ENCODE assay signal across 10 cellular contexts in genomic region chr19:54415208-54415900, GRCh38. TPM values are rescaled to one million over a fixed set of nuclear protein-coding genes. Genes with fewer than 3 reads are reported as not detected.
DNase-seq lines count a peak whose midpoint lies in the region; ATAC-seq, FAIRE-seq and TF ChIP-seq lines count a peak whose summit lies in the region.
"Had no signal": no experiment of that assay in that cellular context is flagged by ENCODE, and none has a peak within 500 bp of the region (broad histone marks: within the 10 kb centered on the region; RNA-seq: fewer than 3 reads in every experiment).

TSS of gene TTYH1 (plus strand) at chr19:54415464. CDS start at chr19:54415553, 89 bp downstream.

- peaks cover 41% of the 10 kb centered on the region for H3K27me3 Mint-ChIP-seq in activated CD8-positive, alpha-beta memory T cell treated with anti-CD3 and anti-CD28 coated beads, Interleukin-2, amount 10 ng/mL, durations not matched to agents 7 days and 5 days

- H3K4me3 Mint-ChIP-seq in activated CD8-positive, alpha-beta memory T cell treated with anti-CD3 and anti-CD28 coated beads, Interleukin-2, amount 10 ng/mL, durations not matched to agents 7 days and 5 days: no peak within 1 kb of the TSS

- H3K4me3 ChIP-seq in left ventricle myocardium inferior: peak within 1 kb of the TSS; percentile 58
- H3K4me3 ChIP-seq: colonic mucosa had no signal

- intact Hi-C loops in left ventricle myocardium inferior (cut with micrococcal nuclease): no loop called here

- H3K36me3 ChIP-seq in left ventricle myocardium inferior: no peaks in the 10 kb centered on the region
- H3K36me3 ChIP-seq: colonic mucosa had no signal

- H3K27me3 ChIP-seq in left ventricle myocardium inferior (ENCODE audit: low read depth): peaks cover 88% of the 10 kb centered on the region

- peaks cover 18% of the 10 kb centered on the region for H3K4me1 Mint-ChIP-seq in activated CD8-positive, alpha-beta memory T cell treated with anti-CD3 and anti-CD28 coated beads, Interleukin-2, amount 10 ng/mL, durations not matched to agents 7 days and 5 days

- H3K9me3 Mint-ChIP-seq in activated CD8-positive, alpha-beta memory T cell treated with anti-CD3 and anti-CD28 coated beads, Interleukin-2, amount 10 ng/mL, durations not matched to agents 7 days and 5 days (ENCODE audit: low read depth): peaks cover 10% of the 10 kb centered on the region

- peak within 1 kb of the TSS; percentile 51 for H3K27ac ChIP-seq in left ventricle myocardium inferior (replicated peaks)
- H3K27ac ChIP-seq: colonic mucosa had no signal

- ATAC-seq in activated CD8-positive, alpha-beta memory T cell treated with anti-CD3 and anti-CD28 coated beads, Interleukin-2, amount 10 ng/mL, durations not matched to agents 7 days and 5 days: peak; percentile 24
- no peak for ATAC-seq in GM21447 (IDR thresholded peaks at IDR 0.05; ENCODE audit: unreplicated experiment)

- H3K4me1 ChIP-seq in left ventricle myocardium inferior: peaks cover 34% of the 10 kb centered on the region
- H3K4me1 ChIP-seq: colonic mucosa had no signal

- no peaks in the 10 kb centered on the region for H3K9me3 ChIP-seq in left ventricle myocardium inferior (replicated peaks)
- H3K9me3 ChIP-seq: colonic mucosa had no signal

- DNase-seq in activated CD8-positive, alpha-beta memory T cell treated with anti-CD3 and anti-CD28 coated beads, Interleukin-2, amount 10 ng/mL, durations not matched to agents 7 days and 5 days: no peak
- DNase-seq in left ventricle myocardium inferior (no peak), NCI-H1092 (lab: John Stamatoyannopoulos, UW) (no peak), HTR-8/SVneo (ENCODE audit: insufficient read length, low spot score) (no peak), UCSD-AML1 (lab: John Stamatoyannopoulos, UW; ENCODE audit: unreplicated experiment) (no peak)
- DNase-seq in stimulated activated CD4-positive, alpha-beta T cell treated with anti-CD3 and anti-CD28 coated beads, Interleukin-1b, Interleukin-23, amount 100 ng/mL, for 4 hours (ENCODE audit: low read depth in 2 of 2): peak; percentile 21 to 44
- DNase-seq: colonic mucosa, NCI-H2171 had no signal

- no peak for FAIRE-seq in HTR-8/SVneo (lab: Jason Lieb, UNC)

- CTCF ChIA-PET in activated CD8-positive, alpha-beta memory T cell treated with anti-CD3 and anti-CD28 coated beads, Interleukin-2, amount 10 ng/mL, durations not matched to agents 7 days and 5 days (lab: Charles Lee): interaction anchor here (1.2 to 1.6 kb wide), 5 partner anchors 11 to 149 kb away, joined by 3 to 4 read pairs (median 3); no protein-coding TSS in a partner anchor

- TF ChIP-seq CTCF in GM12874 (IDR thresholded peaks at IDR 0.05; ENCODE audit: insufficient read depth, low read depth, low read length) (peak; percentile 55), left ventricle myocardium inferior (IDR thresholded peaks at IDR 0.05; ENCODE audit: borderline replicate concordance) (peak; percentile 54)

- peaks cover 7% of the 10 kb centered on the region for H3K36me3 Mint-ChIP-seq in activated CD8-positive, alpha-beta memory T cell treated with anti-CD3 and anti-CD28 coated beads, Interleukin-2, amount 10 ng/mL, durations not matched to agents 7 days and 5 days

- peak within 1 kb of the TSS; percentile 62 for H3K27ac Mint-ChIP-seq in activated CD8-positive, alpha-beta memory T cell treated with anti-CD3 and anti-CD28 coated beads, Interleukin-2, amount 10 ng/mL, durations not matched to agents 7 days and 5 days

RNA-seq across cellular contexts. Expression of gene TTYH1, which starts in this region (rescaled TPM):
- 1 to 10 TPM in 1 of 2 experiments, under 1 TPM in 1; 0.93 to 1.2 TPM for total RNA-seq in activated CD8-positive, alpha-beta memory T cell treated with anti-CD3 and anti-CD28 coated beads, Interleukin-2, amount 10 ng/mL, durations not matched to agents 7 days and 5 days
- 1.9 TPM for total RNA-seq in left ventricle myocardium inferior

Comparison
In these comparisons a context has a peak if more than half of its experiments do, and no peak if none do; other contexts are left out.
1. DNase-seq: peak in stimulated activated CD4-positive, alpha-beta T cell treated with anti-CD3 and anti-CD28 coated beads, Interleukin-1b, Interleukin-23, amount 100 ng/mL, for 4 hours (2 of 2); none in activated CD8-positive, alpha-beta memory T cell treated with anti-CD3 and anti-CD28 coated beads, Interleukin-2, amount 10 ng/mL, durations not matched to agents 7 days and 5 days (single experiment), left ventricle myocardium inferior (single experiment), NCI-H1092 (single experiment), HTR-8/SVneo (single experiment) and UCSD-AML1 (single experiment).